ENCODE assay signal across 20 cellular contexts in the genomic region with DNA sequence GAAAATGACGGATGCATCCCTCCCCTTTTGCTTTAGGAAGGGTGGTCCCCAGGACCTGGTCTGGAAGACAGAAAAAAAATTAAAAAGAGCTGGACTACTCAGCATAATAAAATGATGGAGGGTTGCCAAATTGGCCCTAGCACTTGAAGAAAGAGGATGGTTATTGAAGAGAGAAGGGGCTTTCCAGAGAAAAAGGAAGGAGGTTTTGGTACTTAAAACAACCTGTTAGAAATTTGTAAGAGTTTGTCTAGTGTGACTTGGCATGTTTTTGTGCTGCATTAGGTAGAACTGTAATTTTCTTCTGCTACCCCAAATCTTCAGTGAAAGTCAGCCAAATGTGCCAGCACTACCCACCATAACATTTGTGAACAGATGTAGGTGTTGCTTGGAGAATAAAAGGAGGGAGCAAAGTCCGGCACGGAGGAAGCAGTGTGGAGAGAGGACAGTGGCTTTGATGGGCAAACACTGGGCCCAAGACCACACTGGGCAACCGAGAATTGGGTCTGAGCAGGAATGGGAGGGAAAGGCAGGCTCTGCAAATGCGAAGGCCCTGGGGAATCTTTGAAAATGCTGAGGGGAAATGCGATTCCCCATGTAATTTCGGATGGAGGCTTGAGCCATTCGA.
DNase-seq lines count a peak whose midpoint lies in the region; ATAC-seq and TF ChIP-seq lines count a peak whose summit lies in the region.
"Had no signal": no experiment of that assay in that cellular context is flagged by ENCODE, and none has a peak within 500 bp of the region (broad histone marks: within the 10 kb centered on the region; RNA-seq: fewer than 3 reads in every experiment).

No MANE protein-coding gene starts in this region.

- peak overlapping the region; percentile 31 for H3K4me3 Mint-ChIP-seq in memory B cell
- H3K4me3 Mint-ChIP-seq in stimulated activated naive B cell treated with anti-CD40 and anti-IgM and Interleukin-4, amounts not matched to agents 10 μg/mL and 1 μg/mL and 100 μg/mL, for 72 hours = no peak overlapping the region

- no peaks in the 10 kb centered on the region for H3F3A ChIP-seq in SK-N-SH (replicated peaks; ENCODE audit: insufficient read depth)

- ATAC-seq in memory B cell (ENCODE audit: low read depth) = peak; percentile 80
- peak; percentile 34 to 63 for ATAC-seq in stimulated activated naive B cell treated with anti-CD40 and anti-IgM and Interleukin-4, amounts not matched to agents 10 μg/mL and 1 μg/mL and 100 μg/mL, for 72 hours (replicated peaks)
- ATAC-seq: GM12878, Panc1, Right ventricle myocardium inferior had no signal

- peak overlapping the region; percentile 9; the same call in 1 of the 2 replicates for H3K4me2 ChIP-seq in OCI-LY3 (ENCODE audit: low read length)
- H3K4me2 ChIP-seq in SK-N-SH = no peak overlapping the region

- peaks cover 34% of the 10 kb centered on the region for H3K4me1 Mint-ChIP-seq in memory B cell
- H3K4me1 Mint-ChIP-seq in stimulated activated naive B cell treated with anti-CD40 and anti-IgM and Interleukin-4, amounts not matched to agents 10 μg/mL and 1 μg/mL and 100 μg/mL, for 72 hours = peaks cover 26 to 30% of the 10 kb centered on the region in 2 donors

- POLR2A ChIA-PET in SK-N-SH (lab: Yijun Ruan, JAX) = no interaction called here

- H3K36me3 ChIP-seq in OCI-LY3 (replicated peaks; ENCODE audit: low read depth, low read length) (no peaks in the 10 kb centered on the region), SK-N-SH (replicated peaks in 1 of 2; ENCODE audit: control insufficient read depth in 1 of 2, insufficient read depth in 2 of 2, low read length in 1 of 2) (no peaks in the 10 kb centered on the region)

- DNase-seq in NCI-H1105 treated with DMSO at 0.1 percent for 48 hours (lab: John Stamatoyannopoulos, UW) (peak; percentile 2), NCI-H1105 (lab: John Stamatoyannopoulos, UW) (no peak), memory B cell (ENCODE audit: low spot score in 2 of 2) (no peak), SK-N-SH (no peak), NCI-H1092 treated with DMSO at 0.1 percent for 48 hours (lab: John Stamatoyannopoulos, UW) (no peak), CD1c-positive myeloid dendritic cell (ENCODE audit: extremely low spot score) (no peak)
- DNase-seq in stimulated activated naive B cell treated with anti-CD40 and anti-IgM and Interleukin-4, amounts not matched to agents 10 μg/mL and 1 μg/mL and 100 μg/mL, for 72 hours = no peak
- DNase-seq: 8988T, COR-L47, GM23248, NCI-H1436 treated with DMSO at 0.1 percent for 48 hours, NCI-H2081 treated with DMSO at 0.1 percent for 48 hours, NCI-H446, T-helper 1 cell had no signal

- H3K9me3 Mint-ChIP-seq in memory B cell = no peaks in the 10 kb centered on the region
- no peaks in the 10 kb centered on the region for H3K9me3 Mint-ChIP-seq in stimulated activated naive B cell treated with anti-CD40 and anti-IgM and Interleukin-4, amounts not matched to agents 10 μg/mL and 1 μg/mL and 100 μg/mL, for 72 hours

- H3K4me1 ChIP-seq in OCI-LY3 (ENCODE audit: low read length) (peaks cover 9% of the 10 kb centered on the region), SK-N-SH (ENCODE audit: control insufficient read depth in 1 of 2, insufficient read depth in 2 of 2, low read depth in 1 of 2, low read length in 1 of 2) (peaks cover 0 to 19% of the 10 kb centered on the region in 2 experiments; a peak in 1 of 4 replicates)

- H4K20me1 ChIP-seq in OCI-LY3 (ENCODE audit: insufficient read depth, low read length) = no peaks in the 10 kb centered on the region
- no peaks in the 10 kb centered on the region for H4K20me1 ChIP-seq in SK-N-SH (ENCODE audit: insufficient read depth)

- H3K27me3 ChIP-seq in OCI-LY3 (ENCODE audit: low read depth, low read length) (no peaks in the 10 kb centered on the region), SK-N-SH (ENCODE audit: insufficient read depth) (no peaks in the 10 kb centered on the region)

- TF ChIP-seq CTCF in OCI-LY3 (IDR thresholded peaks at IDR 0.05; ENCODE audit: low read depth, low read length) (no peak), SK-N-SH (IDR thresholded peaks at IDR 0.05) (no peak)

- H3K9me3 ChIP-seq in OCI-LY3 (ENCODE audit: insufficient read depth, low read length) = no peaks in the 10 kb centered on the region
- H3K9me3 ChIP-seq in SK-N-SH = no peaks in the 10 kb centered on the region

- H3K27me3 Mint-ChIP-seq in memory B cell = no peaks in the 10 kb centered on the region
- no peaks in the 10 kb centered on the region for H3K27me3 Mint-ChIP-seq in stimulated activated naive B cell treated with anti-CD40 and anti-IgM and Interleukin-4, amounts not matched to agents 10 μg/mL and 1 μg/mL and 100 μg/mL, for 72 hours

- H3K9me2 ChIP-seq in SK-N-SH = no peaks in the 10 kb centered on the region

- WGBS in SK-N-SH (ENCODE audit: low lambda C conversion rate) = 56% methylated on average over 8 of the region's 8 CpGs

- H3K79me2 ChIP-seq in OCI-LY3 (ENCODE audit: low read length) = no peaks in the 10 kb centered on the region
- no peaks in the 10 kb centered on the region for H3K79me2 ChIP-seq in SK-N-SH (ENCODE audit: insufficient read depth)

- H3K36me3 Mint-ChIP-seq in memory B cell = no peaks in the 10 kb centered on the region
- no peaks in the 10 kb centered on the region for H3K36me3 Mint-ChIP-seq in stimulated activated naive B cell treated with anti-CD40 and anti-IgM and Interleukin-4, amounts not matched to agents 10 μg/mL and 1 μg/mL and 100 μg/mL, for 72 hours

- CTCF ChIA-PET in SK-N-SH (lab: Yijun Ruan, JAX) = no interaction called here

- TF ChIP-seq EP300 in SK-N-SH (IDR thresholded peaks at IDR 0.05; ENCODE audit: borderline replicate concordance in 1 of 2, low read depth in 1 of 2, low read length in 1 of 2) = no peak

- H3K27ac ChIP-seq in OCI-LY3 (ENCODE audit: low read length) (no peak overlapping the region), SK-N-SH (ENCODE audit: low read depth in 2 of 2, low read length in 1 of 2) (no peak overlapping the region)
- H3K27ac ChIP-seq: C4-2B, GM23248, SK-N-MC had no signal

- H3K4me3 ChIP-seq in OCI-LY3 (ENCODE audit: low read length) (no peak overlapping the region), SK-N-SH (ENCODE audit: low read depth in 2 of 2, low read length in 1 of 2) (no peak overlapping the region)
- H3K4me3 ChIP-seq: GM12878, GM23248, SK-N-MC had no signal

- TF ChIP-seq RAD21 in SK-N-SH (IDR thresholded peaks at IDR 0.05; ENCODE audit: low read length) = no peak

- H3K27ac Mint-ChIP-seq in memory B cell = peak overlapping the region; percentile 78
- H3K27ac Mint-ChIP-seq in stimulated activated naive B cell treated with anti-CD40 and anti-IgM and Interleukin-4, amounts not matched to agents 10 μg/mL and 1 μg/mL and 100 μg/mL, for 72 hours = peak overlapping the region; percentile 75

- no peak overlapping the region for H2AFZ ChIP-seq in OCI-LY3 (ENCODE audit: low read depth, low read length)
- no peak overlapping the region for H2AFZ ChIP-seq in SK-N-SH (ENCODE audit: low read depth)
- H2AFZ ChIP-seq: GM23248 had no signal

- H3K9ac ChIP-seq in OCI-LY3 (ENCODE audit: low read length) = no peak overlapping the region
- no peak overlapping the region for H3K9ac ChIP-seq in SK-N-SH
- H3K9ac ChIP-seq: GM23248 had no signal

TF ChIP-seq in SK-N-SH, 30 proteins besides CTCF, POLR2A, EP300 and RAD21 (continues in another document):
- TF ChIP-seq POLR2AphosphoS5 (IDR thresholded peaks at IDR 0.05; ENCODE audit: low read depth, low read length) (no peak), ELF1 (IDR thresholded peaks at IDR 0.05) (no peak), FOXM1 (IDR thresholded peaks at IDR 0.05; ENCODE audit: low read depth) (no peak), NFIC (IDR thresholded peaks at IDR 0.05; ENCODE audit: borderline replicate concordance) (no peak), CHD2 (IDR thresholded peaks at IDR 0.05; ENCODE audit: low read length, partially characterized antibody) (no peak), TEAD4 (IDR thresholded peaks at IDR 0.05; ENCODE audit: borderline replicate concordance, insufficient read depth) (no peak), SMC3 (IDR thresholded peaks at IDR 0.05; ENCODE audit: low read depth, low read length) (no peak), MXI1 (IDR thresholded peaks at IDR 0.05; ENCODE audit: low read depth, low read length) (no peak), NRF1 (IDR thresholded peaks at IDR 0.05; ENCODE audit: low read depth, low read length) (no peak), FOXJ3 (CRISPR knock-in tag; IDR thresholded peaks at IDR 0.05) (no peak)
- TF ChIP-seq, protein P1, sequence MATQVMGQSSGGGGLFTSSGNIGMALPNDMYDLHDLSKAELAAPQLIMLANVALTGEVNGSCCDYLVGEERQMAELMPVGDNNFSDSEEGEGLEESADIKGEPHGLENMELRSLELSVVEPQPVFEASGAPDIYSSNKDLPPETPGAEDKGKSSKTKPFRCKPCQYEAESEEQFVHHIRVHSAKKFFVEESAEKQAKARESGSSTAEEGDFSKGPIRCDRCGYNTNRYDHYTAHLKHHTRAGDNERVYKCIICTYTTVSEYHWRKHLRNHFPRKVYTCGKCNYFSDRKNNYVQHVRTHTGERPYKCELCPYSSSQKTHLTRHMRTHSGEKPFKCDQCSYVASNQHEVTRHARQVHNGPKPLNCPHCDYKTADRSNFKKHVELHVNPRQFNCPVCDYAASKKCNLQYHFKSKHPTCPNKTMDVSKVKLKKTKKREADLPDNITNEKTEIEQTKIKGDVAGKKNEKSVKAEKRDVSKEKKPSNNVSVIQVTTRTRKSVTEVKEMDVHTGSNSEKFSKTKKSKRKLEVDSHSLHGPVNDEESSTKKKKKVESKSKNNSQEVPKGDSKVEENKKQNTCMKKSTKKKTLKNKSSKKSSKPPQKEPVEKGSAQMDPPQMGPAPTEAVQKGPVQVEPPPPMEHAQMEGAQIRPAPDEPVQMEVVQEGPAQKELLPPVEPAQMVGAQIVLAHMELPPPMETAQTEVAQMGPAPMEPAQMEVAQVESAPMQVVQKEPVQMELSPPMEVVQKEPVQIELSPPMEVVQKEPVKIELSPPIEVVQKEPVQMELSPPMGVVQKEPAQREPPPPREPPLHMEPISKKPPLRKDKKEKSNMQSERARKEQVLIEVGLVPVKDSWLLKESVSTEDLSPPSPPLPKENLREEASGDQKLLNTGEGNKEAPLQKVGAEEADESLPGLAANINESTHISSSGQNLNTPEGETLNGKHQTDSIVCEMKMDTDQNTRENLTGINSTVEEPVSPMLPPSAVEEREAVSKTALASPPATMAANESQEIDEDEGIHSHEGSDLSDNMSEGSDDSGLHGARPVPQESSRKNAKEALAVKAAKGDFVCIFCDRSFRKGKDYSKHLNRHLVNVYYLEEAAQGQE (IDR thresholded peaks at IDR 0.05; ENCODE audit: low read depth, low read length) = no peak
- TF ChIP-seq, protein P2, sequence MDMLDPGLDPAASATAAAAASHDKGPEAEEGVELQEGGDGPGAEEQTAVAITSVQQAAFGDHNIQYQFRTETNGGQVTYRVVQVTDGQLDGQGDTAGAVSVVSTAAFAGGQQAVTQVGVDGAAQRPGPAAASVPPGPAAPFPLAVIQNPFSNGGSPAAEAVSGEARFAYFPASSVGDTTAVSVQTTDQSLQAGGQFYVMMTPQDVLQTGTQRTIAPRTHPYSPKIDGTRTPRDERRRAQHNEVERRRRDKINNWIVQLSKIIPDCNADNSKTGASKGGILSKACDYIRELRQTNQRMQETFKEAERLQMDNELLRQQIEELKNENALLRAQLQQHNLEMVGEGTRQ (IDR thresholded peaks at IDR 0.05; ENCODE audit: borderline replicate concordance, low read depth, low read length) = no peak
